ENCODE assay signal across 1 cellular context in the genomic region with DNA sequence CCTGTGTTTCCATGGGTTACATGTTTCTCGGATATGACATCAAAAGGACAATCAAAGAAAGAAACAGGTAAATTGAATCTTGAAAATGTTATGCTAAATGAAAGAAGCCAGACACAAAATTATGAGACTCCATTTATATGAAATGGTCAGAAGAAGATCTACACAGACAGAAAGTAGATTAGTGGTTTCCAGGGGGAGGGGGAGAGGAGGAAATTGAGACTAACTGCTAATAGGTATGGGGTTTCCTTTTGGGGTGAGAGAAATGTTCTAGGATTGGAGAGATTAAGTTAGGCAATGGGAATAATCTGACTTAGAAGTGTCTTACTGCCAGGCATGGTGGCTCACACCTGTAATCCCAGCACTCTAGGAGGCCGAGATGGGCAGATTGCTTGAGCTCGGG.
TF ChIP-seq lines count a peak whose summit lies in the region.

No MANE protein-coding gene starts in this region.

TF ChIP-seq in GM12878, 131 proteins besides CTCF, POLR2A, EP300 and RAD21:
- no peak for TF ChIP-seq ZBTB40 (IDR thresholded peaks at IDR 0.05; ENCODE audit: borderline replicate concordance)
